Comparison of ENCODE assay signal across 25 cellular contexts in the genomic region with DNA sequence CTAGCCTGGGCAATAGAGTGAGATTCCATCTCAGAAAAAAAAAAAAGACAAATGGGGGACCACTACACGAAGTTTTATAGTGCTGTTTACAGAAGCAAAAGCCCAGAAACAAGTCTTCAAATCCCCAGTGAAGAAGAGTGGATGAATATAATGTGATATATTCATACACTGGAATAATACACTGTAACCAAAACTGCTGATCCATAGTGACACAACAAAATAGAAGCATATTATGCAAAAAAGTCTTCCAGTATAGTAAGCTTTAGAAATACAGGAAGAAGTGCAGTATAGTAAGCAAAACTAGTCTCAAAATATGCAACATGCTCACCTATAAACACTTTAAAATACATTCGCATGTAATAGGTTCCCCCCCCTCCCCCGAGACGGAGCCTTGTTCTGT. TPM values are rescaled to one million over a fixed set of nuclear protein-coding genes. Genes with fewer than 3 reads are reported as not detected.
DNase-seq lines count a peak whose midpoint lies in the region; ATAC-seq, FAIRE-seq and TF ChIP-seq lines count a peak whose summit lies in the region.
"Had no signal": no experiment of that assay in that cellular context is flagged by ENCODE, and none has a peak within 500 bp of the region (broad histone marks: within the 10 kb centered on the region; RNA-seq: fewer than 3 reads in every experiment).

No MANE protein-coding gene starts in this region.

- POLR2A ChIA-PET in K562 (lab: Yijun Ruan, JAX), result interaction anchor here (0.5 kb wide), 1 partner anchor 23 kb away, joined by 3 read pairs; no protein-coding TSS in a partner anchor
- POLR2A ChIA-PET in naive thymus-derived CD4-positive, alpha-beta T cell (lab: Charles Lee), result no interaction called here

- H3K27me3 Mint-ChIP-seq in naive thymus-derived CD4-positive, alpha-beta T cell, result peaks cover 0 to 10% (median 0%) of the 10 kb centered on the region in 5 donors
- H3K27me3 Mint-ChIP-seq: B cell; CD4-positive, alpha-beta T cell had no signal

- TF ChIP-seq CTCF in K562 (IDR thresholded peaks at IDR 0.05 in 2 of 3, conservative IDR thresholded peaks at IDR 0.05 in 1 of 3; ENCODE audit: insufficient read depth in 2 of 3, low read depth in 1 of 3, low read length in 3 of 3), result no peak

- H3K4me1 ChIP-seq in K562 (replicated peaks in 1 of 2; ENCODE audit: control insufficient read depth in 2 of 2, insufficient read depth in 2 of 2, low read length in 2 of 2), result peaks cover 2 to 7% of the 10 kb centered on the region in 2 experiments; a peak in 2 of 5 replicates
- H3K4me1 ChIP-seq in naive thymus-derived CD4-positive, alpha-beta T cell (ENCODE audit: control insufficient read depth in 2 of 2, insufficient read depth in 2 of 2, low read length in 2 of 2), result no peaks in the 10 kb centered on the region
- H3K4me1 ChIP-seq: Caco-2 had no signal

- no peaks in the 10 kb centered on the region for H3K9me3 ChIP-seq in K562 (replicated peaks; ENCODE audit: control insufficient read depth, insufficient read depth, low read depth, low read length)
- H3K9me3 ChIP-seq in naive thymus-derived CD4-positive, alpha-beta T cell (ENCODE audit: control insufficient read depth in 2 of 3, low read length in 3 of 3), result no peaks in the 10 kb centered on the region
- H3K9me3 ChIP-seq: BLaER1 treated with 17β-estradiol and CSF1 and Interleukin-3, amounts not matched to agents 10 nM and 100 nM; Caco-2 had no signal

- no peak overlapping the region for H3K27ac ChIP-seq in K562 (ENCODE audit: extremely low read depth, low read depth, low read length)
- no peak overlapping the region for H3K27ac ChIP-seq in naive thymus-derived CD4-positive, alpha-beta T cell (ENCODE audit: low read depth, low read length)
- H3K27ac ChIP-seq: BLaER1 treated with 17β-estradiol and CSF1 and Interleukin-3, amounts not matched to agents 10 nM and 100 nM; C4-2B had no signal

- ATAC-seq in K562, result peak; percentile 53
- ATAC-seq in naive thymus-derived CD4-positive, alpha-beta T cell, result peak; percentile 26
- ATAC-seq in GM21526 (IDR thresholded peaks at IDR 0.05; ENCODE audit: low FRiP score, unreplicated experiment), result no peak
- ATAC-seq in GM18519 (IDR thresholded peaks at IDR 0.05; ENCODE audit: low FRiP score, unreplicated experiment), result no peak
- ATAC-seq: CD8-positive, alpha-beta T cell; GM12878 had no signal

- no peak overlapping the region for H3K9ac ChIP-seq in K562 (ENCODE audit: insufficient read depth in 1 of 2, low read depth in 2 of 2, low read length in 2 of 2)
- H3K9ac ChIP-seq: BLaER1 treated with 17β-estradiol and CSF1 and Interleukin-3, amounts not matched to agents 10 nM and 100 nM had no signal

- peaks cover 1 to 24% (median 7%) of the 10 kb centered on the region in 5 donors for H3K36me3 Mint-ChIP-seq in naive thymus-derived CD4-positive, alpha-beta T cell

- H3K4me2 ChIP-seq in K562 (ENCODE audit: insufficient read depth, low read length), result no peak overlapping the region

- BruUV-seq in K562 (replicated peaks; lab: Mats Ljungman, UMichigan), result no TSS peak

- no peaks in the 10 kb centered on the region for H3K4me1 Mint-ChIP-seq in naive thymus-derived CD4-positive, alpha-beta T cell
- H3K4me1 Mint-ChIP-seq: B cell had no signal

- 63% methylated on average over 4 of the region's 4 CpGs for WGBS in K562 (ENCODE audit: insufficient coverage, low coverage, missing lambda C conversion rate)

- TF ChIP-seq POLR2A in GM12891 (IDR thresholded peaks at IDR 0.05; ENCODE audit: low read depth, low read length) (0 out of 2 replicates have a peak, but pooled peaks have one; percentile 5), K562 (conservative IDR thresholded peaks at IDR 0.05) (no peak)

- CTCF ChIA-PET in K562 (lab: Yijun Ruan, JAX; ENCODE audit: low intra/inter-chr PET ratio), result no interaction called here
- CTCF ChIA-PET in naive thymus-derived CD4-positive, alpha-beta T cell (lab: Charles Lee), result interaction anchor here (0.7 kb wide), 1 partner anchor 217 kb away, joined by 3 read pairs; no protein-coding TSS in a partner anchor

- peaks cover 14% of the 10 kb centered on the region for H3K36me3 ChIP-seq in K562 (ENCODE audit: control insufficient read depth, insufficient read depth, low read length)
- H3K36me3 ChIP-seq in naive thymus-derived CD4-positive, alpha-beta T cell (ENCODE audit: control insufficient read depth in 2 of 3, insufficient read depth in 3 of 3, low read length in 3 of 3), result no peaks in the 10 kb centered on the region

- no peak overlapping the region for H2AFZ ChIP-seq in K562 (ENCODE audit: low read depth, low read length)

- peaks cover 0 to 6% (median 0%) of the 10 kb centered on the region in 11 donors for H3K9me3 Mint-ChIP-seq in naive thymus-derived CD4-positive, alpha-beta T cell
- H3K9me3 Mint-ChIP-seq: CD4-positive, alpha-beta T cell; CD8-positive, alpha-beta T cell had no signal

- H3K4me3 Mint-ChIP-seq in naive thymus-derived CD4-positive, alpha-beta T cell, result no peak overlapping the region
- H3K4me3 Mint-ChIP-seq: B cell; CD4-positive, alpha-beta T cell; CD8-positive, alpha-beta T cell had no signal

- no peaks in the 10 kb centered on the region for H4K20me1 ChIP-seq in K562 (replicated peaks; ENCODE audit: control insufficient read depth, insufficient read depth, low read length)
- H4K20me1 ChIP-seq: BLaER1 treated with 17β-estradiol and CSF1 and Interleukin-3, amounts not matched to agents 10 nM and 100 nM had no signal

- in situ Hi-C loops in K562 (cut with MboI), result no loop called here

- no peak overlapping the region for H3K4me3 ChIP-seq in K562
- H3K4me3 ChIP-seq in naive thymus-derived CD4-positive, alpha-beta T cell (ENCODE audit: low read length), result no peak overlapping the region
- H3K4me3 ChIP-seq: BLaER1 treated with 17β-estradiol and CSF1 and Interleukin-3, amounts not matched to agents 10 nM and 100 nM; GM12878 had no signal

- H3K27me3 ChIP-seq in K562 (ENCODE audit: control insufficient read depth in 2 of 2, insufficient read depth in 2 of 2, low read length in 2 of 2), result no peaks in the 10 kb centered on the region
- no peaks in the 10 kb centered on the region for H3K27me3 ChIP-seq in naive thymus-derived CD4-positive, alpha-beta T cell (ENCODE audit: control insufficient read depth in 2 of 2, insufficient read depth in 2 of 2, low read length in 2 of 2)
- H3K27me3 ChIP-seq: BLaER1 treated with 17β-estradiol and CSF1 and Interleukin-3, amounts not matched to agents 10 nM and 100 nM had no signal

- no peak for TF ChIP-seq EP300 in K562 (IDR thresholded peaks at IDR 0.05; ENCODE audit: low read length)

- TF ChIP-seq RAD21 in K562 (CRISPR knock-in tag; conservative IDR thresholded peaks at IDR 0.05 in 1 of 2, IDR thresholded peaks at IDR 0.05 in 1 of 2), result no peak

- intact Hi-C loops in K562 (cut with micrococcal nuclease), result no loop called here
- intact Hi-C loops in naive thymus-derived CD4-positive, alpha-beta T cell (cut with micrococcal nuclease), result no loop called here

- H3K79me2 ChIP-seq in K562 (ENCODE audit: control insufficient read depth, insufficient read depth, low read length), result no peaks in the 10 kb centered on the region

- no peak for FAIRE-seq in GM12891 (lab: Jason Lieb, UNC)
- FAIRE-seq in K562 (lab: Jason Lieb, UNC), result no peak
- FAIRE-seq: A204.1, D721Med, GM12878 had no signal

- no peak overlapping the region for H3K27ac Mint-ChIP-seq in naive thymus-derived CD4-positive, alpha-beta T cell
- H3K27ac Mint-ChIP-seq: B cell; CD4-positive, alpha-beta T cell; CD8-positive, alpha-beta T cell had no signal

- H3K9me1 ChIP-seq in K562 (ENCODE audit: control insufficient read depth, insufficient read depth, low read length), result no peaks in the 10 kb centered on the region

- DNase-seq in GM12891 (ENCODE audit: insufficient read length, low spot score) (no peak), K562 (ENCODE audit: extremely low read depth in 1 of 4, low spot score in 3 of 4) (no peak), DMS 273 (lab: John Stamatoyannopoulos, UW; ENCODE audit: unreplicated experiment) (no peak)
- DNase-seq in naive thymus-derived CD4-positive, alpha-beta T cell, result no peak
- DNase-seq: 8988T; AML-193; Caco-2; Calu3; CD4-positive, alpha-beta T cell; CD8-positive, alpha-beta T cell; DMS 273 treated with DMSO at 0.1 percent for 48 hours; DMS153; DMS53; DMS79; DND-41; EL; GDM1 had no signal

TF ChIP-seq in GM12891, 5 proteins besides CTCF, POLR2A, EP300 and RAD21 (continues in another document):
- TF ChIP-seq PAX5 (IDR thresholded peaks at IDR 0.05; ENCODE audit: insufficient read depth, low read length, severe bottlenecking) (no peak), POLR2AphosphoS5 (IDR thresholded peaks at IDR 0.05; ENCODE audit: low read depth, low read length) (no peak), TAF1 (IDR thresholded peaks at IDR 0.05; ENCODE audit: low read depth, low read length) (no peak), POU2F2 (IDR thresholded peaks at IDR 0.05; ENCODE audit: low read depth, low read length) (no peak)

TF ChIP-seq in K562, 482 proteins besides CTCF, POLR2A, EP300 and RAD21 (continues in another document):
- TF ChIP-seq ARHGAP35 (IDR thresholded peaks at IDR 0.05; ENCODE audit: partially characterized antibody) (no peak), RBBP5 (IDR thresholded peaks at IDR 0.05; ENCODE audit: borderline replicate concordance, insufficient read depth, low read length, poor library complexity, severe bottlenecking) (no peak), HSF4 (CRISPR knock-in tag; IDR thresholded peaks at IDR 0.05; ENCODE audit: borderline replicate concordance) (no peak), C11orf30 (IDR thresholded peaks at IDR 0.05; ENCODE audit: low read depth) (peak; percentile 80)

RNA-seq across cellular contexts. Expression of gene FAH, which starts 11.9 kb away (rescaled TPM):
- polyA plus RNA-seq in GM12891 (2012; ENCODE audit: low read depth, missing spikeins), result 48.9 TPM
- 56.0 and 108 TPM in 2 replicates for total RNA-seq in K562 (2011; cell fraction: chromatin; rRNA removed; ENCODE audit: low replicate concordance)
- 63.9 and 67.4 TPM in 2 replicates for total RNA-seq in K562 (2011; cell fraction: nucleolus; rRNA removed)
- total RNA-seq in K562 (2011; cell fraction: nucleoplasm; rRNA removed), result 79.6 and 83.7 TPM in 2 replicates
- total RNA-seq in K562 (2014; rRNA removed) (89.0 and 100 TPM in 2 replicates), K562 (2014; rRNA removed; fragmentation: Illumina TruSeq; extraction: Trizol) (51.1 and 66.8 TPM in 2 replicates), K562 (2015; rRNA removed; fragmentation: Illumina TruSeq; extraction: Trizol) (103 and 107 TPM in 2 replicates), K562 (2021) (117 and 121 TPM in 2 replicates)
- polyA plus RNA-seq in K562 (2011; rRNA removed) (64.8 and 69.7 TPM in 2 replicates), K562 (2014; fragmentation: Illumina TruSeq; extraction: Trizol) (122 and 129 TPM in 2 replicates), K562 (2014; fragmentation: Nextera tagmentation; extraction: Ambion mirVana) (100 to 1,000 TPM; 302 to 310 TPM), K562 (2014; rRNA removed) (80.7 and 95.4 TPM in 2 replicates)
- 77.3 and 116 TPM in 2 replicates for polyA plus RNA-seq in K562 (2011; cell fraction: cytosol; rRNA removed)
- polyA plus RNA-seq in K562 (2011; cell fraction: nucleus; rRNA removed), result 114 and 173 TPM in 2 replicates
- polyA plus RNA-seq in K562 (2012), result 158 and 187 TPM in 2 replicates
- 80.7 and 150 TPM in 2 replicates for polyA minus RNA-seq in K562 (2011; rRNA and poly(A)+ RNA removed)
- 62.9 and 87.4 TPM in 2 replicates for polyA minus RNA-seq in K562 (2011; cell fraction: cytosol; rRNA and poly(A)+ RNA removed)
- 44.5 and 46.4 TPM in 2 replicates for polyA minus RNA-seq in K562 (2011; cell fraction: nucleus; rRNA and poly(A)+ RNA removed)
- 10 to 100 TPM in 2 of 5 experiments, 1 to 10 TPM in 3; 4.8 to 58.3 (median 8.1) TPM for total RNA-seq in naive thymus-derived CD4-positive, alpha-beta T cell
- 1 to 10 TPM; 4.8 to 5.7 TPM for polyA plus RNA-seq in naive thymus-derived CD4-positive, alpha-beta T cell

Comparison
In these comparisons a context has a peak if more than half of its experiments do, and no peak if none do; other contexts are left out.
1. ATAC-seq: peak in K562 (single experiment) and naive thymus-derived CD4-positive, alpha-beta T cell (single experiment); none in GM21526 (single experiment) and GM18519 (single experiment).